8 cellular contexts compared by ENCODE assay signal in genomic region chr11:69638941-69639681, GRCh38. TPM values are rescaled to one million over a fixed set of nuclear protein-coding genes. Genes with fewer than 3 reads are reported as not detected.
DNase-seq lines count a peak whose midpoint lies in the region; ATAC-seq, FAIRE-seq and TF ChIP-seq lines count a peak whose summit lies in the region.

No MANE protein-coding gene starts in this region.

- no peak overlapping the region for H2BK12ac ChIP-seq in trophoblast cell (ENCODE audit: low read length)

- FAIRE-seq in astrocyte (lab: Jason Lieb, UNC) (peak; percentile 39), GM12891 (lab: Jason Lieb, UNC) (no peak)

- ATAC-seq in GM23338: peak; percentile 39

- H4K20me1 ChIP-seq in BLaER1 (peaks cover 75% of the 10 kb centered on the region), GM23338 (replicated peaks; ENCODE audit: insufficient read depth) (no peaks in the 10 kb centered on the region), astrocyte (ENCODE audit: insufficient read depth, low read length) (peaks cover 13% of the 10 kb centered on the region)

- H3K4me2 ChIP-seq in BLaER1 (peak overlapping the region; percentile 80), GM23338 (peak overlapping the region; percentile 86), astrocyte (ENCODE audit: low read length) (peak overlapping the region; percentile 99), trophoblast cell (ENCODE audit: low read length) (peak overlapping the region; percentile 82)

- H2BK5ac ChIP-seq in trophoblast cell (ENCODE audit: low read depth, low read length, poor library complexity): peak overlapping the region; percentile 54

- DNase-seq in GM23338 (ENCODE audit: low spot score) (peak; percentile 99), NCI-H524 treated with DMSO at 0.1 percent for 48 hours (lab: John Stamatoyannopoulos, UW) (peak; percentile 56), astrocyte (ENCODE audit: low read depth) (peak; percentile 95), right atrium auricular region (ENCODE audit: low spot score) (peak; percentile 95), trophoblast cell (peak; percentile 82 to 87), GM12891 (ENCODE audit: insufficient read length, low spot score) (no peak)
- no peak for DNase-seq in stimulated activated naive CD4-positive, alpha-beta T cell treated with Interleukin-2 at 50 U/mL for 16 hours (lab: John Stamatoyannopoulos, UW)

- TF ChIP-seq CTCF in GM23338 (conservative IDR thresholded peaks at IDR 0.05; ENCODE audit: low read depth in 2 of 2) (no peak), astrocyte (IDR thresholded peaks at IDR 0.05; ENCODE audit: insufficient read depth, low read depth, low read length) (no peak), right atrium auricular region (IDR thresholded peaks at IDR 0.05) (no peak)

- H3K4me1 ChIP-seq in BLaER1 (peaks cover 41% of the 10 kb centered on the region), GM23338 (ENCODE audit: insufficient read depth) (peaks cover 23% of the 10 kb centered on the region), astrocyte (ENCODE audit: insufficient read depth, low read length) (peaks cover 39% of the 10 kb centered on the region), right atrium auricular region (peaks cover 0 to 60% of the 10 kb centered on the region in 2 donors), trophoblast cell (ENCODE audit: control insufficient read depth in 1 of 2, insufficient read depth in 2 of 2, low read length in 2 of 2) (peaks cover 26 to 38% of the 10 kb centered on the region in 2 experiments)

- H3K27ac ChIP-seq in BLaER1: no peak overlapping the region
- peak overlapping the region; percentile 99 for H3K27ac ChIP-seq in GM23338 (ENCODE audit: low read depth)
- H3K27ac ChIP-seq in astrocyte (ENCODE audit: low read depth, low read length): peak overlapping the region; percentile 86
- H3K27ac ChIP-seq in right atrium auricular region: peak overlapping the region; percentile 69 to 79
- H3K27ac ChIP-seq in trophoblast cell (ENCODE audit: low read depth, low read length): peak overlapping the region; percentile 31

- peaks cover 12% of the 10 kb centered on the region for H3K36me3 Mint-ChIP-seq in GM23338 (ENCODE audit: low read depth)
- H3K36me3 Mint-ChIP-seq in astrocyte (ENCODE audit: low read depth, unreplicated experiment): no peaks in the 10 kb centered on the region

- H4K8ac ChIP-seq in trophoblast cell (ENCODE audit: low read depth, low read length): peak overlapping the region; percentile 12

- H3K27me3 Mint-ChIP-seq in GM23338 (ENCODE audit: insufficient read depth, low read depth, poor library complexity) (peaks cover 48% of the 10 kb centered on the region), astrocyte (ENCODE audit: low read depth, unreplicated experiment) (peaks cover 4% of the 10 kb centered on the region)

- H3K79me1 ChIP-seq in trophoblast cell (ENCODE audit: low read length): peaks cover 37% of the 10 kb centered on the region

- peaks cover 11% of the 10 kb centered on the region; the same call in 1 of the 2 replicates for H3F3A ChIP-seq in GM23338 (replicated peaks; ENCODE audit: low read depth)

- H2AK5ac ChIP-seq in trophoblast cell (ENCODE audit: low read length): no peak overlapping the region

- no peak overlapping the region for H3K4ac ChIP-seq in trophoblast cell (ENCODE audit: low read depth, low read length)

- H3K4me3 ChIP-seq in BLaER1 (peak overlapping the region; percentile 50), GM23338 (peak overlapping the region; percentile 91), astrocyte (ENCODE audit: insufficient read depth, low read depth, low read length) (peak overlapping the region; percentile 72), right atrium auricular region (peak overlapping the region; percentile 29 to 59), trophoblast cell (ENCODE audit: low read depth, low read length) (no peak overlapping the region)

- peak overlapping the region; percentile 36 for H4K91ac ChIP-seq in trophoblast cell (ENCODE audit: low read depth, low read length)

- peak overlapping the region; percentile 8 for H3K14ac ChIP-seq in trophoblast cell (ENCODE audit: low read length)

- H3K79me2 ChIP-seq in GM23338 (replicated peaks; ENCODE audit: insufficient read depth): peaks cover 21% of the 10 kb centered on the region
- H3K79me2 ChIP-seq in astrocyte (ENCODE audit: insufficient read depth, low read length): peaks cover 45% of the 10 kb centered on the region
- H3K79me2 ChIP-seq in trophoblast cell (ENCODE audit: control insufficient read depth, insufficient read depth, low read length, poor library complexity): peaks cover 6% of the 10 kb centered on the region

- H3K4me3 Mint-ChIP-seq in GM23338 (peak overlapping the region; percentile 94), astrocyte (ENCODE audit: unreplicated experiment) (peak overlapping the region; percentile 85)

- H3K27me3 ChIP-seq in BLaER1 (peaks cover 92% of the 10 kb centered on the region), GM23338 (ENCODE audit: insufficient read depth) (peaks cover 51% of the 10 kb centered on the region), astrocyte (ENCODE audit: insufficient read depth, low read length) (no peaks in the 10 kb centered on the region), right atrium auricular region (no peaks in the 10 kb centered on the region), trophoblast cell (ENCODE audit: insufficient read depth, low read length) (peaks cover 27% of the 10 kb centered on the region)

- peak overlapping the region; percentile 65; the same call in 1 of the 2 replicates for H3K27ac Mint-ChIP-seq in GM23338
- H3K27ac Mint-ChIP-seq in astrocyte (ENCODE audit: unreplicated experiment): peak overlapping the region; percentile 58

- H3K4me1 Mint-ChIP-seq in GM23338 (peaks cover 12% of the 10 kb centered on the region; the same call in 2 of the 3 replicates), astrocyte (ENCODE audit: low read depth, unreplicated experiment) (peaks cover 3% of the 10 kb centered on the region)

- no peak overlapping the region for H3K9ac ChIP-seq in BLaER1
- peak overlapping the region; percentile 97 for H3K9ac ChIP-seq in astrocyte (ENCODE audit: low read length)
- no peak overlapping the region for H3K9ac ChIP-seq in trophoblast cell (ENCODE audit: low read length)

- peak overlapping the region; percentile 48 for H2BK120ac ChIP-seq in trophoblast cell (ENCODE audit: insufficient read depth, low read length, poor library complexity)

- no peaks in the 10 kb centered on the region for H3K9me3 ChIP-seq in BLaER1
- no peaks in the 10 kb centered on the region for H3K9me3 ChIP-seq in astrocyte (ENCODE audit: insufficient read depth, low read depth, low read length)
- no peaks in the 10 kb centered on the region for H3K9me3 ChIP-seq in right atrium auricular region
- H3K9me3 ChIP-seq in trophoblast cell (ENCODE audit: insufficient read depth, low read depth, low read length): peaks cover 1% of the 10 kb centered on the region

- peaks cover 2% of the 10 kb centered on the region; the same call in 2 of the 3 replicates for H3K9me3 Mint-ChIP-seq in GM23338
- H3K9me3 Mint-ChIP-seq in astrocyte (ENCODE audit: unreplicated experiment): no peaks in the 10 kb centered on the region

- H3K18ac ChIP-seq in trophoblast cell (ENCODE audit: low read length): no peak overlapping the region

- H3K36me3 ChIP-seq in BLaER1 (no peaks in the 10 kb centered on the region), GM23338 (ENCODE audit: insufficient read depth) (no peaks in the 10 kb centered on the region), astrocyte (ENCODE audit: insufficient read depth, low read length) (no peaks in the 10 kb centered on the region), right atrium auricular region (peaks cover 4% of the 10 kb centered on the region), trophoblast cell (ENCODE audit: control insufficient read depth in 1 of 2, insufficient read depth in 2 of 2, low read length in 2 of 2) (peaks cover 4 to 5% of the 10 kb centered on the region in 2 experiments)

- no peak for TF ChIP-seq POLR2A in GM12891 (IDR thresholded peaks at IDR 0.05; ENCODE audit: low read depth, low read length)

- no peaks in the 10 kb centered on the region for H3K9me2 ChIP-seq in GM23338 (ENCODE audit: insufficient read depth)

- WGBS in trophoblast cell (ENCODE audit: extremely low coverage, insufficient coverage, insufficient read length): no CpG with 5 or more reads among the region's 64 CpGs

- no peak overlapping the region for H4K12ac ChIP-seq in trophoblast cell (ENCODE audit: low read depth, low read length)

- H3K23ac ChIP-seq in trophoblast cell (ENCODE audit: low read length): no peak overlapping the region

- H2AFZ ChIP-seq in GM23338: no peak overlapping the region
- H2AFZ ChIP-seq in astrocyte (ENCODE audit: low read depth, low read length): no peak overlapping the region
- H2AFZ ChIP-seq in trophoblast cell (ENCODE audit: insufficient read depth, low read length, poor library complexity): no peak overlapping the region

TF ChIP-seq in GM12891, 5 proteins besides CTCF, POLR2A, EP300 and RAD21:
- TF ChIP-seq POLR2AphosphoS5 (IDR thresholded peaks at IDR 0.05; ENCODE audit: low read depth, low read length) (no peak), PAX5 (IDR thresholded peaks at IDR 0.05; ENCODE audit: insufficient read depth, low read length, severe bottlenecking) (no peak), POU2F2 (IDR thresholded peaks at IDR 0.05; ENCODE audit: low read depth, low read length) (no peak), TAF1 (IDR thresholded peaks at IDR 0.05; ENCODE audit: low read depth, low read length) (no peak), SPI1 (IDR thresholded peaks at IDR 0.05; ENCODE audit: low read depth, low read length) (no peak)

RNA-seq across cellular contexts. Expression of gene CCND1, which starts 1.8 kb away (rescaled TPM):
- total RNA-seq in GM23338 (2014; rRNA removed; shearing (Covaris generic)): 99.1 and 109 TPM in 2 replicates
- 159 and 183 TPM in 2 replicates for polyA plus RNA-seq in GM23338 (2016; fragmentation: Nextera tagmentation; extraction: Ambion mirVana)
- total RNA-seq in astrocyte (248 and 482 TPM in 2 replicates), right atrium auricular region (100 to 1,000 TPM in 1 of 2 donors, 10 to 100 TPM in 1; 91.8 to 101 TPM)
- polyA plus RNA-seq in trophoblast cell (2013): 14.3 and 16.7 TPM in 2 replicates
- polyA plus RNA-seq in GM12891 (2012; ENCODE audit: low read depth, missing spikeins): 8.9 TPM

RNA-seq across cellular contexts. Expression of gene LTO1, which starts 36.0 kb away (rescaled TPM):
- total RNA-seq in GM23338 (2014; rRNA removed; shearing (Covaris generic)): 12.9 and 20.1 TPM in 2 replicates
- polyA plus RNA-seq in GM23338 (2016; fragmentation: Nextera tagmentation; extraction: Ambion mirVana): 23.2 and 23.3 TPM in 2 replicates
- total RNA-seq in astrocyte (17.6 and 20.0 TPM in 2 replicates), right atrium auricular region (1 to 10 TPM; 4.7 to 6.0 TPM)
- 10.1 and 10.8 TPM in 2 replicates for polyA plus RNA-seq in trophoblast cell (2013)
- polyA plus RNA-seq in GM12891 (2012; ENCODE audit: low read depth, missing spikeins): 9.9 TPM

Comparison
In these comparisons a context has a peak if more than half of its experiments do, and no peak if none do; other contexts are left out.
1. DNase-seq: peak in GM23338 (single experiment), NCI-H524 treated with DMSO at 0.1 percent for 48 hours (single experiment), astrocyte (single experiment), right atrium auricular region (single experiment) and trophoblast cell (2 of 2); none in GM12891 (single experiment) and stimulated activated naive CD4-positive, alpha-beta T cell treated with Interleukin-2 at 50 U/mL for 16 hours (single experiment).
2. Peak in every context shown above with its lines, with median percentiles within 50 percentile points of each other: H3K4me2 ChIP-seq.